8 cellular contexts compared by ENCODE assay signal in the genomic region with DNA sequence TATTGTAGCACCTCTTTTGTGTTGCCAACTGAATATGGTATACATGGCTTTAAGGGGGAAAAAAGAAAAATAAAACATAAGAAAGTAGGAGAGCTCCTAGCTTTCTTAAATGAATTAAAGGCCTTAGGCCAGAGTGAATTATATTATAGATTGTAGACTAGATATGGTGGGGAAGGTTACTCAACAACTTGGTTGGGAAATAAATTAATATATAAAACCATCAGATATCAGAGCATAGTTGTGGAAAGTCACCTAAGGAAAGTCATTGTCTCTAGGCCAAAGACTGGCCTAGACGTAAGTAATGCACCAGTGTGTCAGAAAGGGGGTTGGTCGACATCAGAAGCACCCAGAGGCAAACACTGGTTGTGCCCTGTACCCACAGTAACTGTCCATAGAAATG.
DNase-seq lines count a peak whose midpoint lies in the region; ATAC-seq and TF ChIP-seq lines count a peak whose summit lies in the region.

No MANE protein-coding gene starts in this region.

- H3K9me3 ChIP-seq in left ventricle myocardium inferior (replicated peaks) (no peaks in the 10 kb centered on the region), ascending aorta (no peaks in the 10 kb centered on the region), muscle layer of duodenum (ENCODE audit: control insufficient read depth in 1 of 2, low read length in 2 of 2) (no peaks in the 10 kb centered on the region), upper lobe of right lung (no peaks in the 10 kb centered on the region)

- DNase-seq in left ventricle myocardium inferior (no peak), left ventricle myocardium superior (no peak), ascending aorta (ENCODE audit: low spot score in 2 of 2) (no peak), upper lobe of right lung (no peak)

- H3K4me3 ChIP-seq in left ventricle myocardium inferior (no peak overlapping the region), ascending aorta (no peak overlapping the region), muscle layer of duodenum (ENCODE audit: low read depth in 1 of 2, low read length in 2 of 2) (peak overlapping the region in 1 of 2 donors; percentile 26), upper lobe of right lung (no peak overlapping the region)

- no peak for TF ChIP-seq CTCF in left ventricle myocardium inferior (IDR thresholded peaks at IDR 0.05; ENCODE audit: borderline replicate concordance)
- TF ChIP-seq CTCF in ascending aorta (IDR thresholded peaks at IDR 0.05) = no peak
- TF ChIP-seq CTCF in upper lobe of right lung (IDR thresholded peaks at IDR 0.05) = no peak

- H3K36me3 ChIP-seq in left ventricle myocardium inferior (no peaks in the 10 kb centered on the region), ascending aorta (no peaks in the 10 kb centered on the region), muscle layer of duodenum (ENCODE audit: control insufficient read depth in 1 of 2, insufficient read depth in 2 of 2, low read length in 2 of 2) (no peaks in the 10 kb centered on the region), upper lobe of right lung (no peaks in the 10 kb centered on the region)

- H3K4me1 ChIP-seq in left ventricle myocardium inferior (peaks cover 41% of the 10 kb centered on the region), ascending aorta (peaks cover 18 to 35% of the 10 kb centered on the region in 2 donors), muscle layer of duodenum (ENCODE audit: control insufficient read depth in 1 of 2, insufficient read depth in 2 of 2, low read length in 2 of 2) (peaks cover 9 to 15% of the 10 kb centered on the region in 2 donors), upper lobe of right lung (peaks cover 44% of the 10 kb centered on the region)

- H3K27me3 ChIP-seq in left ventricle myocardium inferior (ENCODE audit: low read depth) = no peaks in the 10 kb centered on the region
- no peaks in the 10 kb centered on the region for H3K27me3 ChIP-seq in ascending aorta
- H3K27me3 ChIP-seq in muscle layer of duodenum (ENCODE audit: low read depth, low read length) = no peaks in the 10 kb centered on the region
- H3K27me3 ChIP-seq in upper lobe of right lung = no peaks in the 10 kb centered on the region

- peak overlapping the region; percentile 61 for H3K27ac ChIP-seq in left ventricle myocardium inferior (replicated peaks)
- H3K27ac ChIP-seq in ascending aorta = peak overlapping the region; percentile 73 to 76
- H3K27ac ChIP-seq in muscle layer of duodenum (ENCODE audit: low read length) = peak overlapping the region; percentile 64
- H3K27ac ChIP-seq in upper lobe of right lung = peak overlapping the region; percentile 80

- ATAC-seq in left ventricle myocardium superior (no peak), upper lobe of right lung (no peak), HG03432 (IDR thresholded peaks at IDR 0.05; ENCODE audit: unreplicated experiment) (no peak), HG03460 (IDR thresholded peaks at IDR 0.05; ENCODE audit: unreplicated experiment) (no peak), GM21619 (IDR thresholded peaks at IDR 0.05; ENCODE audit: unreplicated experiment) (no peak)

- intact Hi-C loops in left ventricle myocardium inferior (cut with micrococcal nuclease) (no loop called here), left ventricle myocardium superior (cut with micrococcal nuclease) (no loop called here), ascending aorta (cut with DNase I) (no loop called here), upper lobe of right lung (cut with DNase I) (no loop called here)
